Comparison of ENCODE assay signal across 2 cellular contexts in genomic region chr19:45468803-45469131, GRCh38.
TF ChIP-seq lines count a peak whose summit lies in the region.

No MANE protein-coding gene starts in this region.

TF ChIP-seq in SK-N-SH, 30 proteins besides CTCF, POLR2A, EP300 and RAD21:
- TF ChIP-seq JUND (IDR thresholded peaks at IDR 0.05) (no peak), GABPA (IDR thresholded peaks at IDR 0.05; ENCODE audit: low read depth) (no peak), FOSL2 (IDR thresholded peaks at IDR 0.05; ENCODE audit: borderline replicate concordance, low read depth) (no peak), CHD2 (IDR thresholded peaks at IDR 0.05; ENCODE audit: low read length, partially characterized antibody) (no peak), NFIC (IDR thresholded peaks at IDR 0.05; ENCODE audit: borderline replicate concordance) (no peak), GATA2 (CRISPR knock-in tag; IDR thresholded peaks at IDR 0.05) (no peak), MAX (IDR thresholded peaks at IDR 0.05; ENCODE audit: low read depth) (no peak), ELF1 (IDR thresholded peaks at IDR 0.05) (no peak)
TF ChIP-seq in SK-N-SH: peak in this region for 0.

TF ChIP-seq in endothelial cell of umbilical vein, 7 proteins besides CTCF, POLR2A, EP300 and RAD21:
- TF ChIP-seq JUN (IDR thresholded peaks at IDR 0.05; ENCODE audit: borderline replicate concordance, insufficient read depth, insufficient read length, low read depth) (no peak), POLR2AphosphoS5 (IDR thresholded peaks at IDR 0.05; ENCODE audit: insufficient read depth, low read depth, low read length) (no peak), EZH2 (IDR thresholded peaks at IDR 0.05; ENCODE audit: borderline replicate concordance, low read depth, low read length, severe bottlenecking) (no peak), FOS (IDR thresholded peaks at IDR 0.05; ENCODE audit: borderline replicate concordance, insufficient read depth, low read length) (no peak), MYC (IDR thresholded peaks at IDR 0.05; ENCODE audit: low read depth, low read length) (no peak), GATA2 (IDR thresholded peaks at IDR 0.05; ENCODE audit: insufficient read depth, insufficient read length, low read depth, low read length) (no peak), MAX (IDR thresholded peaks at IDR 0.05; ENCODE audit: insufficient read depth, insufficient read length) (no peak)
